15 cellular contexts compared by ENCODE assay signal in genomic region chr12:128687851-128688250, GRCh38.
A peak's percentile ranks its signal among the peaks of the same experiment; 100 is the strongest.
DNase-seq lines count a peak whose midpoint lies in the region; ATAC-seq, FAIRE-seq and TF ChIP-seq lines count a peak whose summit lies in the region.
"Had no signal": no experiment of that assay in that cellular context is flagged by ENCODE, and none has a peak within 500 bp of the region (broad histone marks: within the 10 kb centered on the region; RNA-seq: fewer than 3 reads in every experiment).

No MANE protein-coding gene starts in this region.

- H2BK5ac ChIP-seq in IMR-90 (ENCODE audit: low read depth, low read length, poor library complexity, severe bottlenecking), result no peak overlapping the region

- peak; percentile 54 for DNase-seq in NCI-H82 (lab: John Stamatoyannopoulos, UW)
- no peak for DNase-seq in NCI-H82 treated with DMSO at 0.1 percent for 48 hours (lab: John Stamatoyannopoulos, UW; ENCODE audit: unreplicated experiment)
- no peak for DNase-seq in IMR-90
- DNase-seq in cerebellar cortex (ENCODE audit: low spot score), result peak; percentile 94
- DNase-seq in urothelium cell line (ENCODE audit: low spot score), result peak; percentile 16
- DNase-seq in heart left ventricle, result no peak
- DNase-seq: Calu3; CD4-positive, alpha-beta T cell; DMS153; DMS79 treated with DMSO at 0.1 percent for 48 hours; GF-D8; H7 had no signal

- no peak overlapping the region for H3K9ac ChIP-seq in IMR-90 (ENCODE audit: low read depth, low read length)

- H3K4me1 ChIP-seq in IMR-90 (ENCODE audit: control insufficient read depth, insufficient read depth, low read length), result no peaks in the 10 kb centered on the region
- H3K4me1 ChIP-seq in heart left ventricle, result no peaks in the 10 kb centered on the region

- TF ChIP-seq CTCF in IMR-90 (conservative IDR thresholded peaks at IDR 0.05; ENCODE audit: low read depth, low read length) (no peak), heart left ventricle (IDR thresholded peaks at IDR 0.05) (no peak)

- H2BK120ac ChIP-seq in IMR-90 (ENCODE audit: low read depth, low read length), result no peak overlapping the region

- no peak for TF ChIP-seq RAD21 in IMR-90 (IDR thresholded peaks at IDR 0.05; ENCODE audit: low read length)

- no peak overlapping the region for H2BK15ac ChIP-seq in IMR-90 (ENCODE audit: low read depth, low read length)

- H3K36me3 ChIP-seq in IMR-90 (ENCODE audit: control insufficient read depth, insufficient read depth, low read length) (no peaks in the 10 kb centered on the region), heart left ventricle (no peaks in the 10 kb centered on the region)

- no TSS peak for BruUV-seq in IMR-90 (replicated peaks; lab: Mats Ljungman, UMichigan)

- no peaks in the 10 kb centered on the region for H4K20me1 ChIP-seq in IMR-90 (ENCODE audit: insufficient read depth, low read length)

- no peak overlapping the region for H3K18ac ChIP-seq in IMR-90 (ENCODE audit: low read depth, low read length)

- no peak overlapping the region for H4K91ac ChIP-seq in IMR-90 (ENCODE audit: insufficient read depth, low read depth, low read length)

- H3K23ac ChIP-seq in IMR-90 (ENCODE audit: low read depth, low read length), result no peak overlapping the region

- peaks cover 33% of the 10 kb centered on the region for H3K9me3 ChIP-seq in IMR-90 (ENCODE audit: control insufficient read depth, insufficient read depth, low read length)
- no peaks in the 10 kb centered on the region for H3K9me3 ChIP-seq in heart left ventricle

- no peaks in the 10 kb centered on the region for H3K27me3 ChIP-seq in IMR-90 (ENCODE audit: control insufficient read depth, insufficient read depth, low read length)
- H3K27me3 ChIP-seq in heart left ventricle, result no peaks in the 10 kb centered on the region

- H3K4me3 ChIP-seq in IMR-90 (ENCODE audit: insufficient read depth, low read depth, low read length) (no peak overlapping the region), heart left ventricle (no peak overlapping the region)
- H3K4me3 ChIP-seq: GM23338 had no signal

- no peak overlapping the region for H2AK9ac ChIP-seq in IMR-90 (replicated peaks; ENCODE audit: low read depth, low read length, poor library complexity)

- POLR2A ChIA-PET in IMR-90 (lab: Charles Lee; ENCODE audit: unreplicated experiment), result no interaction called here

- no peak overlapping the region for H2AK5ac ChIP-seq in IMR-90 (ENCODE audit: low read depth, low read length)

- H2BK20ac ChIP-seq in IMR-90 (ENCODE audit: low read depth, low read length), result no peak overlapping the region

- no peak overlapping the region for H4K8ac ChIP-seq in IMR-90 (ENCODE audit: low read depth in 2 of 2, low read length in 2 of 2)

- intact Hi-C loops in IMR-90 (cut with micrococcal nuclease) (no loop called here), heart left ventricle (cut with DNase I) (no loop called here)

- FAIRE-seq in urothelium cell line (lab: Jason Lieb, UNC), result no peak
- FAIRE-seq: A204.1 had no signal

- CTCF ChIA-PET in IMR-90 (lab: Yijun Ruan, JAX), result no interaction called here

- ATAC-seq in IMR-90 (ENCODE audit: low read depth) (no peak), heart left ventricle (no peak), HG03045 (IDR thresholded peaks at IDR 0.05; ENCODE audit: unreplicated experiment) (no peak)
- ATAC-seq: GM23338 had no signal

- peak overlapping the region; percentile 43 for H2AFZ ChIP-seq in IMR-90 (replicated peaks; ENCODE audit: low read length, poor library complexity)
- H2AFZ ChIP-seq: GM23338 had no signal

- dilution Hi-C loops in IMR-90 (cut with HindIII; ENCODE audit: low sequenced_read_pairs, unreplicated experiment), result no loop called here

- H4K5ac ChIP-seq in IMR-90 (ENCODE audit: low read depth, low read length), result no peak overlapping the region

- no peaks in the 10 kb centered on the region for H3K9me1 ChIP-seq in IMR-90 (ENCODE audit: insufficient read depth, low read length)

- WGBS in IMR-90 (ENCODE audit: extremely low coverage in 2 of 2, insufficient read length in 1 of 2), 2 experiments, result 20% methylated on average over 1 of the region's 7 CpGs; no CpG with 5 or more reads in 1 of the 2 experiments
- WGBS in heart left ventricle, 4 donors, result 64 to 81% (median 74%) methylated on average over 7 of the region's 7 CpGs

- in situ Hi-C loops in IMR-90 (cut with MboI; ENCODE audit: low sequenced_read_pairs), result no loop called here

- no peak overlapping the region for H3K56ac ChIP-seq in IMR-90 (ENCODE audit: extremely low read depth, insufficient read depth, low read length)

- TF ChIP-seq POLR2A in IMR-90 (IDR thresholded peaks at IDR 0.05; ENCODE audit: low read depth, low read length) (no peak), heart left ventricle (IDR thresholded peaks at IDR 0.05) (no peak)

- no peak overlapping the region for H3K4ac ChIP-seq in IMR-90 (ENCODE audit: low read depth, low read length)

- H3K27ac ChIP-seq in IMR-90 (ENCODE audit: insufficient read depth, low read length) (no peak overlapping the region), heart left ventricle (no peak overlapping the region)

- H3K4me2 ChIP-seq in IMR-90 (ENCODE audit: low read depth, low read length), result no peak overlapping the region
- H3K4me2 ChIP-seq: GM23338 had no signal

- no peak overlapping the region for H3K14ac ChIP-seq in IMR-90 (replicated peaks; ENCODE audit: low read depth, low read length)

- no peaks in the 10 kb centered on the region for H3K79me1 ChIP-seq in IMR-90 (ENCODE audit: low read depth in 1 of 2, low read length in 2 of 2)

TF ChIP-seq in IMR-90, 13 proteins besides CTCF, POLR2A, EP300 and RAD21:
- TF ChIP-seq MAFK (IDR thresholded peaks at IDR 0.05; ENCODE audit: low read depth, low read length), result no peak
- no peak for TF ChIP-seq RFX5 (IDR thresholded peaks at IDR 0.05; ENCODE audit: low read depth, low read length)
- no peak for TF ChIP-seq MXI1 (IDR thresholded peaks at IDR 0.05; ENCODE audit: borderline replicate concordance, low read depth, low read length)
- TF ChIP-seq BHLHE40 (IDR thresholded peaks at IDR 0.05; ENCODE audit: low read depth, low read length), result no peak
- TF ChIP-seq ELK1 (IDR thresholded peaks at IDR 0.05; ENCODE audit: borderline replicate concordance, low read depth, low read length), result no peak
- TF ChIP-seq RCOR1 (IDR thresholded peaks at IDR 0.05; ENCODE audit: insufficient replicate concordance, low read length), result no peak

Comparison
In these comparisons a context has a peak if more than half of its experiments do, and no peak if none do; other contexts are left out.
1. DNase-seq: peak in NCI-H82 (single experiment), cerebellar cortex (single experiment) and urothelium cell line (single experiment); none in NCI-H82 treated with DMSO at 0.1 percent for 48 hours (single experiment), IMR-90 (single experiment) and heart left ventricle (0 of 5).